ENCODE assay signal across 13 cellular contexts in genomic region chr4:70715097-70715496, GRCh38. TPM values are rescaled to one million over a fixed set of nuclear protein-coding genes. Genes with fewer than 3 reads are reported as not detected.
DNase-seq lines count a peak whose midpoint lies in the region; ATAC-seq, FAIRE-seq and TF ChIP-seq lines count a peak whose summit lies in the region.
"Had no signal": no experiment of that assay in that cellular context is flagged by ENCODE, and none has a peak within 500 bp of the region (broad histone marks: within the 10 kb centered on the region; RNA-seq: fewer than 3 reads in every experiment).

No MANE protein-coding gene starts in this region.

- H3K27ac ChIP-seq in SU-DHL-6 (ENCODE audit: low read depth, low read length), result no peak overlapping the region
- H3K27ac ChIP-seq in small intestine (ENCODE audit: low read depth in 1 of 2, low read length in 1 of 2), result peak overlapping the region in 1 of 2 donors; percentile 2

- H3K36me3 ChIP-seq in SU-DHL-6 (ENCODE audit: low read length) (no peaks in the 10 kb centered on the region), small intestine (ENCODE audit: control insufficient read depth in 2 of 2, insufficient read depth in 2 of 2, low read length in 2 of 2) (no peaks in the 10 kb centered on the region)
- H3K36me3 ChIP-seq: right lobe of liver had no signal

- no peaks in the 10 kb centered on the region for H3K9me3 Mint-ChIP-seq in neural crest cell
- H3K9me3 Mint-ChIP-seq: activated CD4-positive, alpha-beta T cell treated with anti-CD3 and anti-CD28 coated beads, Interleukin-2, amount 10 ng/mL, durations not matched to agents 24 days and 14 days had no signal

- 82 to 83% (median 83%) methylated on average over 6 of the region's 6 CpGs for WGBS in small intestine, 3 donors

- TF ChIP-seq CTCF in SU-DHL-6 (IDR thresholded peaks at IDR 0.05; ENCODE audit: insufficient read depth, low read length, poor library complexity, severe bottlenecking), result no peak
- no peak for TF ChIP-seq CTCF in neural crest cell (conservative IDR thresholded peaks at IDR 0.05)

- no peak for FAIRE-seq in small intestine (lab: Jason Lieb, UNC)

- H3K27me3 Mint-ChIP-seq in neural crest cell (ENCODE audit: low read depth), result no peaks in the 10 kb centered on the region
- H3K27me3 Mint-ChIP-seq: activated CD4-positive, alpha-beta T cell treated with anti-CD3 and anti-CD28 coated beads, Interleukin-2, amount 10 ng/mL, durations not matched to agents 24 days and 14 days had no signal

- no peaks in the 10 kb centered on the region for H3K36me3 Mint-ChIP-seq in neural crest cell (ENCODE audit: low read depth)

- H3K4me3 ChIP-seq in SU-DHL-6 (ENCODE audit: insufficient read depth, low read length, poor library complexity, severe bottlenecking) (no peak overlapping the region), small intestine (ENCODE audit: low read depth in 1 of 2, low read length in 2 of 2) (no peak overlapping the region)
- H3K4me3 ChIP-seq: lung, right lobe of liver had no signal

- DNase-seq in neural crest cell (ENCODE audit: low read depth, low spot score) (no peak), small intestine (no peak), NCI-H748 treated with DMSO at 0.1 percent for 48 hours (lab: John Stamatoyannopoulos, UW) (no peak), 8988T (no peak)
- DNase-seq: activated CD4-positive, alpha-beta T cell treated with anti-CD3 and anti-CD28 coated beads, Interleukin-2, amount 10 ng/mL, durations not matched to agents 24 days and 14 days; DMS153; NCI-H1436 treated with DMSO at 0.1 percent for 48 hours had no signal

- no peaks in the 10 kb centered on the region for H4K20me1 ChIP-seq in SU-DHL-6 (ENCODE audit: low read depth, low read length)

- H2AFZ ChIP-seq in SU-DHL-6 (ENCODE audit: low read depth, low read length, severe bottlenecking), result no peak overlapping the region

- no peaks in the 10 kb centered on the region for H3K27me3 ChIP-seq in SU-DHL-6 (ENCODE audit: low read length)
- H3K27me3 ChIP-seq in small intestine (ENCODE audit: control insufficient read depth in 2 of 2, insufficient read depth in 2 of 2, low read length in 2 of 2), result no peaks in the 10 kb centered on the region
- H3K27me3 ChIP-seq: right lobe of liver had no signal

- no peaks in the 10 kb centered on the region for H3F3A ChIP-seq in SU-DHL-6 (ENCODE audit: insufficient read depth)

- peak overlapping the region; percentile 39 for H3K4me2 ChIP-seq in SU-DHL-6 (ENCODE audit: low read depth, low read length, poor library complexity, severe bottlenecking)

- H3K9me3 ChIP-seq in SU-DHL-6 (ENCODE audit: insufficient read depth, low read length), result no peaks in the 10 kb centered on the region
- no peaks in the 10 kb centered on the region for H3K9me3 ChIP-seq in small intestine (ENCODE audit: control insufficient read depth, low read depth)
- H3K9me3 ChIP-seq: right lobe of liver had no signal

- no peaks in the 10 kb centered on the region for H3K9me2 ChIP-seq in SU-DHL-6 (replicated peaks; ENCODE audit: insufficient read depth, low read length)

- ATAC-seq in GM18517 (IDR thresholded peaks at IDR 0.05; ENCODE audit: unreplicated experiment) (peak; percentile 17), HG02610 (IDR thresholded peaks at IDR 0.05; ENCODE audit: unreplicated experiment) (peak; percentile 21), HG02852 (IDR thresholded peaks at IDR 0.05; ENCODE audit: unreplicated experiment) (no peak)

- peaks cover 6% of the 10 kb centered on the region; the same call in 1 of the 2 replicates for H3K79me2 ChIP-seq in SU-DHL-6 (ENCODE audit: insufficient read depth, low read length)

- H3K27ac Mint-ChIP-seq in neural crest cell (ENCODE audit: unreplicated experiment), result peak overlapping the region; percentile 27
- H3K27ac Mint-ChIP-seq: activated CD4-positive, alpha-beta T cell treated with anti-CD3 and anti-CD28 coated beads, Interleukin-2, amount 10 ng/mL, durations not matched to agents 24 days and 14 days had no signal

- H3K4me3 Mint-ChIP-seq in neural crest cell, result no peak overlapping the region
- H3K4me3 Mint-ChIP-seq: activated CD4-positive, alpha-beta T cell treated with anti-CD3 and anti-CD28 coated beads, Interleukin-2, amount 10 ng/mL, durations not matched to agents 24 days and 14 days had no signal

- H3K9ac ChIP-seq in SU-DHL-6 (ENCODE audit: low read length), result no peak overlapping the region

- H3K4me1 Mint-ChIP-seq in neural crest cell, result peaks cover 16% of the 10 kb centered on the region

- peaks cover 0 to 5% of the 10 kb centered on the region in 2 donors for H3K4me1 ChIP-seq in small intestine (ENCODE audit: control insufficient read depth in 2 of 2, insufficient read depth in 1 of 2, low read depth in 1 of 2, low read length in 1 of 2)

RNA-seq across cellular contexts. Expression of gene RUFY3, which starts 6.7 kb away (rescaled TPM):
- total RNA-seq in neural crest cell, result 87.7 and 98.8 TPM in 2 replicates
- polyA plus RNA-seq in small intestine, result 10 to 100 TPM; 13.8 to 19.7 (median 16.8) TPM

RNA-seq across cellular contexts. Expression of gene UTP3, which starts 26.8 kb away (rescaled TPM):
- 29.5 and 30.1 TPM in 2 replicates for total RNA-seq in neural crest cell
- polyA plus RNA-seq in small intestine, result 10 to 100 TPM; 18.6 to 24.8 (median 22.1) TPM

RNA-seq across cellular contexts. Expression of gene JCHAIN, which starts 48.8 kb away (rescaled TPM):
- not detected in 2 replicates for total RNA-seq in neural crest cell
- 1,000 to 10,000 TPM in 1 of 3 donors, 100 to 1,000 TPM in 1, 10 to 100 TPM in 1; 42.3 to 2,753 (median 175) TPM for polyA plus RNA-seq in small intestine
- total RNA-seq: activated CD4-positive, alpha-beta T cell treated with anti-CD3 and anti-CD28 coated beads, Interleukin-2, amount 10 ng/mL, durations not matched to agents 24 days and 14 days had no signal
